Comparison of ENCODE assay signal across 8 cellular contexts in genomic region chr9:137423810-137424291, GRCh38. TPM values are rescaled to one million over a fixed set of nuclear protein-coding genes. Genes with fewer than 3 reads are reported as not detected.
A peak's percentile ranks its signal among the peaks of the same experiment; 100 is the strongest.
DNase-seq lines count a peak whose midpoint lies in the region; ATAC-seq lines count a peak whose summit lies in the region.

No MANE protein-coding gene starts in this region.

- H3K9me3 ChIP-seq in CD8-positive, alpha-beta memory T cell (ENCODE audit: low read length), result no peaks in the 10 kb centered on the region
- H3K9me3 ChIP-seq in thymus (ENCODE audit: control insufficient read depth), result no peaks in the 10 kb centered on the region

- H3K4me1 Mint-ChIP-seq in CD8-positive, alpha-beta memory T cell, result peaks cover 18 to 23% (median 20%) of the 10 kb centered on the region in 3 donors

- no peaks in the 10 kb centered on the region for H3K27me3 ChIP-seq in CD8-positive, alpha-beta memory T cell (ENCODE audit: insufficient read depth, low read length, poor library complexity, severe bottlenecking)
- no peaks in the 10 kb centered on the region for H3K27me3 ChIP-seq in layer of hippocampus (ENCODE audit: control insufficient read depth, insufficient read depth, low read length)
- H3K27me3 ChIP-seq in thymus (ENCODE audit: control insufficient read depth, insufficient read depth), result peaks cover 23% of the 10 kb centered on the region

- DNase-seq in CD8-positive, alpha-beta memory T cell, result peak in 1 of 5 donors; percentile 54
- DNase-seq in islet precursor cell, result no peak
- no peak for DNase-seq in stimulated activated CD8-positive, alpha-beta memory T cell treated with anti-CD3 and anti-CD28 coated beads, Interleukin-4, amount 100 ng/mL, for 48 hours
- no peak for DNase-seq in NCI-H526 treated with DMSO at 0.1 percent for 48 hours (lab: John Stamatoyannopoulos, UW)

- peak overlapping the region; percentile 61 for H3K27ac ChIP-seq in CD8-positive, alpha-beta memory T cell (ENCODE audit: low read depth, low read length)
- H3K27ac ChIP-seq in angular gyrus (ENCODE audit: low read depth, low read length), result peak overlapping the region; percentile 72
- peak overlapping the region; percentile 68 for H3K27ac ChIP-seq in layer of hippocampus (ENCODE audit: low read depth, low read length)
- peak overlapping the region; percentile 65 for H3K27ac ChIP-seq in thymus (ENCODE audit: low read depth)

- H3K9me3 Mint-ChIP-seq in CD8-positive, alpha-beta memory T cell, result no peaks in the 10 kb centered on the region

- peaks cover 0 to 4% (median 0%) of the 10 kb centered on the region in 3 donors for H3K36me3 Mint-ChIP-seq in CD8-positive, alpha-beta memory T cell

- CTCF ChIA-PET in CD8-positive, alpha-beta memory T cell (lab: Charles Lee), result interaction anchor here (1.0 to 3.9 kb wide), 6 partner anchors 8 to 168 kb away, joined by 3 to 14 read pairs (median 6); partner anchors contain the start of genes NELFB and NSMF

- peak overlapping the region; percentile 13 to 88 (median 74) for H3K4me3 Mint-ChIP-seq in CD8-positive, alpha-beta memory T cell

- H3K27ac Mint-ChIP-seq in CD8-positive, alpha-beta memory T cell, result peak overlapping the region in 1 of 8 donors; percentile 72

- peak overlapping the region; percentile 15 for H3K4me3 ChIP-seq in CD8-positive, alpha-beta memory T cell (ENCODE audit: low read length)
- peak overlapping the region; percentile 82 for H3K4me3 ChIP-seq in thymus (ENCODE audit: low read length)

- H3K4me1 ChIP-seq in CD8-positive, alpha-beta memory T cell (ENCODE audit: insufficient read depth, low read length), result peaks cover 9% of the 10 kb centered on the region
- peaks cover 10% of the 10 kb centered on the region for H3K4me1 ChIP-seq in thymus (ENCODE audit: control insufficient read depth, insufficient read depth, low read length)

- 21% methylated on average over 38 of the region's 39 CpGs for WGBS in thymus

- no peaks in the 10 kb centered on the region for H3K36me3 ChIP-seq in CD8-positive, alpha-beta memory T cell (ENCODE audit: insufficient read depth, low read length)
- no peaks in the 10 kb centered on the region for H3K36me3 ChIP-seq in thymus (ENCODE audit: control insufficient read depth, insufficient read depth)

- H3K27me3 Mint-ChIP-seq in CD8-positive, alpha-beta memory T cell, result no peaks in the 10 kb centered on the region

- peak; percentile 8 for ATAC-seq in HG02884 (IDR thresholded peaks at IDR 0.05; ENCODE audit: unreplicated experiment)

- POLR2A ChIA-PET in CD8-positive, alpha-beta memory T cell (lab: Charles Lee), result interaction anchor here (1.2 to 2.9 kb wide), 3 partner anchors 35 to 128 kb away, joined by 3 to 10 read pairs (median 8); partner anchors contain the start of genes MRPL41, NRARP and NSMF

RNA-seq across cellular contexts. Expression of gene NOXA1, which starts 0.7 kb away (rescaled TPM):
- under 1 TPM; 0.66 to 0.74 TPM for total RNA-seq in CD8-positive, alpha-beta memory T cell
- polyA plus RNA-seq in CD8-positive, alpha-beta memory T cell, result 1.3 TPM
- 8.4 TPM for polyA plus RNA-seq in thymus

RNA-seq across cellular contexts. Expression of gene EXD3, which starts 0.9 kb away (rescaled TPM):
- 1 to 10 TPM; 4.8 to 6.6 TPM for total RNA-seq in CD8-positive, alpha-beta memory T cell
- 6.7 TPM for polyA plus RNA-seq in CD8-positive, alpha-beta memory T cell
- 16.8 TPM for polyA plus RNA-seq in thymus

RNA-seq across cellular contexts. Expression of gene ENTPD8, which starts 17.3 kb away (rescaled TPM):
- total RNA-seq in CD8-positive, alpha-beta memory T cell, result not detected
- not detected for polyA plus RNA-seq in CD8-positive, alpha-beta memory T cell
- 3.8 TPM for polyA plus RNA-seq in thymus

RNA-seq across cellular contexts. Expression of gene NSMF, which starts 35.3 kb away (rescaled TPM):
- total RNA-seq in CD8-positive, alpha-beta memory T cell, result 10 to 100 TPM; 40.9 to 42.8 TPM
- polyA plus RNA-seq in CD8-positive, alpha-beta memory T cell, result 15.4 TPM
- polyA plus RNA-seq in thymus, result 77.6 TPM
